18 cellular contexts compared by ENCODE assay signal in genomic region chr6:101454106-101454676, GRCh38.
DNase-seq lines count a peak whose midpoint lies in the region; TF ChIP-seq lines count a peak whose summit lies in the region.
"Had no signal": no experiment of that assay in that cellular context is flagged by ENCODE, and none has a peak within 500 bp of the region (broad histone marks: within the 10 kb centered on the region; RNA-seq: fewer than 3 reads in every experiment).

No MANE protein-coding gene starts in this region.

- intact Hi-C loops in activated CD4-positive, alpha-beta T cell treated with anti-CD3 and anti-CD28 coated beads, Interleukin-2, amount 10 ng/mL, durations not matched to agents 24 days and 14 days (cut with micrococcal nuclease), result no loop called here

- H3K4me1 ChIP-seq in neural progenitor cell, result peaks cover 4% of the 10 kb centered on the region
- H3K4me1 ChIP-seq: parathyroid adenoma, suprapubic skin had no signal

- H3K9me3 Mint-ChIP-seq in brain (no peaks in the 10 kb centered on the region), neural progenitor cell (no peaks in the 10 kb centered on the region)
- no peaks in the 10 kb centered on the region for H3K9me3 Mint-ChIP-seq in activated CD4-positive, alpha-beta T cell treated with anti-CD3 and anti-CD28 coated beads, Interleukin-2, amount 10 ng/mL, durations not matched to agents 24 days and 14 days
- H3K9me3 Mint-ChIP-seq: activated B cell treated with CpG ODN at 0.5 μM for 24 hours; activated CD4-positive, alpha-beta memory T cell treated with anti-CD3 and anti-CD28 coated beads, Interleukin-2, amount 10 ng/mL, durations not matched to agents 7 days and 5 days; dendritic cell treated with granulocyte-macrophage colony-stimulating factor and Interleukin-4, amounts not matched to agents 40 ng/mL and 50 ng/mL, for 4 days had no signal

- no peaks in the 10 kb centered on the region for H3F3A ChIP-seq in neural progenitor cell (ENCODE audit: low read depth)

- H3K27ac ChIP-seq in neural progenitor cell, result no peak overlapping the region
- H3K27ac ChIP-seq: parathyroid adenoma, suprapubic skin had no signal

- no peak overlapping the region for H3K4me2 ChIP-seq in neural progenitor cell

- no peak overlapping the region for H2AFZ ChIP-seq in neural progenitor cell (replicated peaks)
- H2AFZ ChIP-seq: parathyroid adenoma had no signal

- H3K4me3 Mint-ChIP-seq in brain (no peak overlapping the region), neural progenitor cell (no peak overlapping the region)
- no peak overlapping the region for H3K4me3 Mint-ChIP-seq in activated CD4-positive, alpha-beta T cell treated with anti-CD3 and anti-CD28 coated beads, Interleukin-2, amount 10 ng/mL, durations not matched to agents 24 days and 14 days
- H3K4me3 Mint-ChIP-seq: activated B cell treated with CpG ODN at 0.5 μM for 24 hours; activated CD4-positive, alpha-beta memory T cell treated with anti-CD3 and anti-CD28 coated beads, Interleukin-2, amount 10 ng/mL, durations not matched to agents 7 days and 5 days; dendritic cell treated with granulocyte-macrophage colony-stimulating factor and Interleukin-4, amounts not matched to agents 40 ng/mL and 50 ng/mL, for 4 days; naive thymus-derived CD8-positive, alpha-beta T cell had no signal

- no peak overlapping the region for H3K4me3 ChIP-seq in neural progenitor cell
- H3K4me3 ChIP-seq: suprapubic skin had no signal

- no peaks in the 10 kb centered on the region for H3K79me2 ChIP-seq in neural progenitor cell (ENCODE audit: low read depth)
- H3K79me2 ChIP-seq: parathyroid adenoma had no signal

- no peaks in the 10 kb centered on the region for H3K36me3 Mint-ChIP-seq in brain
- H3K36me3 Mint-ChIP-seq in neural progenitor cell, result no peaks in the 10 kb centered on the region
- no peaks in the 10 kb centered on the region for H3K36me3 Mint-ChIP-seq in activated CD4-positive, alpha-beta T cell treated with anti-CD3 and anti-CD28 coated beads, Interleukin-2, amount 10 ng/mL, durations not matched to agents 24 days and 14 days (ENCODE audit: low read depth)
- H3K36me3 Mint-ChIP-seq: naive thymus-derived CD8-positive, alpha-beta T cell had no signal

- peak overlapping the region in 4 of 5 experiments; percentile 4 to 65 (median 45) for H3K27ac Mint-ChIP-seq in brain
- H3K27ac Mint-ChIP-seq in neural progenitor cell, result no peak overlapping the region
- H3K27ac Mint-ChIP-seq in activated CD4-positive, alpha-beta T cell treated with anti-CD3 and anti-CD28 coated beads, Interleukin-2, amount 10 ng/mL, durations not matched to agents 24 days and 14 days, result no peak overlapping the region
- H3K27ac Mint-ChIP-seq: activated B cell treated with CpG ODN at 0.5 μM for 24 hours; activated CD4-positive, alpha-beta memory T cell treated with anti-CD3 and anti-CD28 coated beads, Interleukin-2, amount 10 ng/mL, durations not matched to agents 7 days and 5 days; dendritic cell treated with granulocyte-macrophage colony-stimulating factor and Interleukin-4, amounts not matched to agents 40 ng/mL and 50 ng/mL, for 4 days; naive thymus-derived CD8-positive, alpha-beta T cell had no signal

- no peaks in the 10 kb centered on the region for H3K9me3 ChIP-seq in neural progenitor cell (ENCODE audit: low read depth)
- H3K9me3 ChIP-seq: suprapubic skin had no signal

- H3K9ac ChIP-seq in neural progenitor cell, result no peak overlapping the region
- H3K9ac ChIP-seq: parathyroid adenoma had no signal

- H3K27me3 ChIP-seq in neural progenitor cell, result no peaks in the 10 kb centered on the region
- H3K27me3 ChIP-seq: suprapubic skin had no signal

- H3K27me3 Mint-ChIP-seq in brain, result no peaks in the 10 kb centered on the region
- no peaks in the 10 kb centered on the region for H3K27me3 Mint-ChIP-seq in neural progenitor cell (ENCODE audit: insufficient read depth, low read depth)
- H3K27me3 Mint-ChIP-seq in activated CD4-positive, alpha-beta T cell treated with anti-CD3 and anti-CD28 coated beads, Interleukin-2, amount 10 ng/mL, durations not matched to agents 24 days and 14 days, result no peaks in the 10 kb centered on the region
- H3K27me3 Mint-ChIP-seq: activated B cell treated with CpG ODN at 0.5 μM for 24 hours; activated CD4-positive, alpha-beta memory T cell treated with anti-CD3 and anti-CD28 coated beads, Interleukin-2, amount 10 ng/mL, durations not matched to agents 7 days and 5 days; dendritic cell treated with granulocyte-macrophage colony-stimulating factor and Interleukin-4, amounts not matched to agents 40 ng/mL and 50 ng/mL, for 4 days; naive thymus-derived CD8-positive, alpha-beta T cell had no signal

- TF ChIP-seq CTCF in brain (conservative IDR thresholded peaks at IDR 0.05) (no peak), neural progenitor cell (IDR thresholded peaks at IDR 0.05) (no peak)

- H4K20me1 ChIP-seq in neural progenitor cell (ENCODE audit: low read depth), result no peaks in the 10 kb centered on the region

- DNase-seq in NCI-H1105 treated with DMSO at 0.1 percent for 48 hours (lab: John Stamatoyannopoulos, UW) (peak; percentile 50), NCI-H1105 (lab: John Stamatoyannopoulos, UW) (no peak), NCI-H2227 treated with DMSO at 0.1 percent for 48 hours (lab: John Stamatoyannopoulos, UW) (peak; percentile 37), neural progenitor cell (ENCODE audit: low spot score) (peak; percentile 7), GDM1 (lab: John Stamatoyannopoulos, UW) (no peak), globus pallidus (ENCODE audit: low spot score) (no peak)
- no peak for DNase-seq in activated CD4-positive, alpha-beta T cell treated with anti-CD3 and anti-CD28 coated beads, Interleukin-2, amount 10 ng/mL, durations not matched to agents 24 days and 14 days
- DNase-seq: activated B cell treated with CpG ODN at 0.5 μM for 24 hours; activated CD4-positive, alpha-beta memory T cell treated with anti-CD3 and anti-CD28 coated beads, Interleukin-2, amount 10 ng/mL, durations not matched to agents 7 days and 5 days; activated naive CD4-positive, alpha-beta T cell treated with Interleukin-2 at 50 U/mL for 16 hours; amygdala; Calu3; mesendoderm; naive thymus-derived CD8-positive, alpha-beta T cell had no signal

- H3K36me3 ChIP-seq in neural progenitor cell, result no peaks in the 10 kb centered on the region
- H3K36me3 ChIP-seq: suprapubic skin had no signal

- H3K4me1 Mint-ChIP-seq in brain, result peaks cover 29% of the 10 kb centered on the region
- peaks cover 19% of the 10 kb centered on the region for H3K4me1 Mint-ChIP-seq in neural progenitor cell
- H3K4me1 Mint-ChIP-seq in activated CD4-positive, alpha-beta T cell treated with anti-CD3 and anti-CD28 coated beads, Interleukin-2, amount 10 ng/mL, durations not matched to agents 24 days and 14 days, result no peaks in the 10 kb centered on the region
- H3K4me1 Mint-ChIP-seq: activated B cell treated with CpG ODN at 0.5 μM for 24 hours; activated CD4-positive, alpha-beta memory T cell treated with anti-CD3 and anti-CD28 coated beads, Interleukin-2, amount 10 ng/mL, durations not matched to agents 7 days and 5 days; naive thymus-derived CD8-positive, alpha-beta T cell had no signal

Comparison
In these comparisons a context has a peak if more than half of its experiments do, and no peak if none do; other contexts are left out.
1. DNase-seq: peak in NCI-H1105 treated with DMSO at 0.1 percent for 48 hours (single experiment), NCI-H2227 treated with DMSO at 0.1 percent for 48 hours (single experiment) and neural progenitor cell (single experiment); none in NCI-H1105 (single experiment), activated CD4-positive, alpha-beta T cell treated with anti-CD3 and anti-CD28 coated beads, Interleukin-2, amount 10 ng/mL, durations not matched to agents 24 days and 14 days (single experiment), GDM1 (single experiment) and globus pallidus (single experiment).
2. H3K27ac Mint-ChIP-seq: peak in brain (4 of 5); none in neural progenitor cell (single experiment) and activated CD4-positive, alpha-beta T cell treated with anti-CD3 and anti-CD28 coated beads, Interleukin-2, amount 10 ng/mL, durations not matched to agents 24 days and 14 days (single experiment).